7 cellular contexts compared by ENCODE assay signal in genomic region chr2:63424329-63425078, GRCh38.
A peak's percentile ranks its signal among the peaks of the same experiment; 100 is the strongest.
DNase-seq lines count a peak whose midpoint lies in the region; ATAC-seq, FAIRE-seq and TF ChIP-seq lines count a peak whose summit lies in the region.

No MANE protein-coding gene starts in this region.

- no peak overlapping the region for H3K4me3 ChIP-seq in esophagus muscularis mucosa
- H3K4me3 ChIP-seq in small intestine (ENCODE audit: low read depth in 1 of 2, low read length in 2 of 2): no peak overlapping the region

- no peak for TF ChIP-seq POLR2A in esophagus muscularis mucosa (IDR thresholded peaks at IDR 0.05; ENCODE audit: low read depth)

- H3K27me3 ChIP-seq in esophagus muscularis mucosa (no peaks in the 10 kb centered on the region), small intestine (ENCODE audit: control insufficient read depth in 2 of 2, insufficient read depth in 2 of 2, low read length in 2 of 2) (no peaks in the 10 kb centered on the region)

- WGBS in esophagus muscularis mucosa: 70% methylated on average over 10 of the region's 15 CpGs
- WGBS in small intestine, 3 donors: 76 to 81% (median 76%) methylated on average over 15 of the region's 15 CpGs

- H3K9me3 ChIP-seq in esophagus muscularis mucosa (no peaks in the 10 kb centered on the region), small intestine (ENCODE audit: control insufficient read depth, low read depth) (no peaks in the 10 kb centered on the region)

- ATAC-seq in GM19372 (IDR thresholded peaks at IDR 0.05; ENCODE audit: low read depth, unreplicated experiment) (peak; percentile 90), HG03439 (IDR thresholded peaks at IDR 0.05; ENCODE audit: unreplicated experiment) (peak; percentile 96)

- no peak for FAIRE-seq in small intestine (lab: Jason Lieb, UNC)

- H3K4me1 ChIP-seq in esophagus muscularis mucosa (no peaks in the 10 kb centered on the region), small intestine (ENCODE audit: control insufficient read depth in 2 of 2, insufficient read depth in 1 of 2, low read depth in 1 of 2, low read length in 1 of 2) (no peaks in the 10 kb centered on the region)

- TF ChIP-seq CTCF in esophagus muscularis mucosa (IDR thresholded peaks at IDR 0.05): peak in 2 of 3 experiments; percentile 8 to 12

- no peak for TF ChIP-seq EP300 in esophagus muscularis mucosa (IDR thresholded peaks at IDR 0.05)

- DNase-seq in Daoy (ENCODE audit: low read depth) (peak; percentile 47), RPMI8226 (peak; percentile 60), esophagus muscularis mucosa (ENCODE audit: extremely low spot score) (no peak), small intestine (peak; percentile 36), mesenteric fat pad (ENCODE audit: low spot score) (no peak)

- H3K36me3 ChIP-seq in esophagus muscularis mucosa (peaks cover 0 to 4% (median 0%) of the 10 kb centered on the region in 4 donors), small intestine (ENCODE audit: control insufficient read depth in 2 of 2, insufficient read depth in 2 of 2, low read length in 2 of 2) (no peaks in the 10 kb centered on the region)

- H3K27ac ChIP-seq in esophagus muscularis mucosa (replicated peaks in 1 of 4) (no peak overlapping the region), small intestine (ENCODE audit: low read depth in 1 of 2, low read length in 1 of 2) (no peak overlapping the region)

- intact Hi-C loops in esophagus muscularis mucosa (cut with DNase I): no loop called here

Comparison
In these comparisons a context has a peak if more than half of its experiments do, and no peak if none do; other contexts are left out.
1. DNase-seq: peak in Daoy (single experiment), RPMI8226 (single experiment) and small intestine (single experiment); none in esophagus muscularis mucosa (single experiment) and mesenteric fat pad (single experiment).